Comparison of ENCODE assay signal across 26 cellular contexts in genomic region chr7:140992422-140992821, GRCh38.
"Had no signal": no experiment of that assay in that cellular context is flagged by ENCODE, and none has a peak within 500 bp of the region (broad histone marks: within the 10 kb centered on the region; RNA-seq: fewer than 3 reads in every experiment).

No MANE protein-coding gene starts in this region.

- H3K9ac ChIP-seq: neural progenitor cell had no signal

- ATAC-seq: foreskin keratinocyte; gastroesophageal sphincter; heart left ventricle; left cardiac atrium; left lung; naive thymus-derived CD4-positive, alpha-beta T cell; stimulated activated memory B cell treated with anti-CD40 and anti-IgM and Interleukin-4, amounts not matched to agents 10 μg/mL and 1 μg/mL and 100 μg/mL, for 72 hours; stimulated activated naive CD8-positive, alpha-beta T cell treated with anti-CD3 and anti-CD28 coated beads, Interleukin-15, Interleukin-2, amounts not matched to agents 100 U/mL and 50 U/mL, for 24 hours had no signal

- H3K27ac ChIP-seq: colonic mucosa, esophagus muscularis mucosa, foreskin keratinocyte, gastroesophageal sphincter, heart left ventricle, hepatocyte, left lung, neural progenitor cell, prostate gland, right atrium auricular region, sigmoid colon, testis, tibial artery, upper lobe of left lung had no signal

- H3K4me1 ChIP-seq: colonic mucosa, esophagus muscularis mucosa, foreskin keratinocyte, gastroesophageal sphincter, heart left ventricle, left lung, neural progenitor cell, prostate gland, right atrium auricular region, sigmoid colon, testis, tibial artery, upper lobe of left lung had no signal

- H2AFZ ChIP-seq: hepatocyte, neural progenitor cell had no signal

- DNase-seq: colonic mucosa; effector CD8-positive, alpha-beta T cell; foreskin keratinocyte; heart left ventricle; left cardiac atrium; left lung; mesendoderm; midbrain; naive thymus-derived CD4-positive, alpha-beta T cell; sigmoid colon; stimulated activated CD4-positive, alpha-beta T cell treated with anti-CD3 and anti-CD28 coated beads, Interleukin-2, amount 100 ng/mL, for 24 hours; stimulated activated CD4-positive, alpha-beta T cell treated with anti-CD3 and anti-CD28 coated beads, Interleukin-4, amount 100 ng/mL, for 24 hours; stimulated activated naive CD8-positive, alpha-beta T cell treated with anti-CD3 and anti-CD28 coated beads, Interleukin-15, Interleukin-2, amounts not matched to agents 100 U/mL and 50 U/mL, for 24 hours; substantia nigra; testis; tibial artery; upper lobe of left lung had no signal

- H3K36me3 ChIP-seq: colonic mucosa, esophagus muscularis mucosa, gastroesophageal sphincter, heart left ventricle, left lung, neural progenitor cell, prostate gland, right atrium auricular region, sigmoid colon, tibial artery, upper lobe of left lung had no signal

- H3K4me3 Mint-ChIP-seq: dendritic cell treated with granulocyte-macrophage colony-stimulating factor and Interleukin-4, amounts not matched to agents 40 ng/mL and 50 ng/mL, for 4 days; naive thymus-derived CD4-positive, alpha-beta T cell; nephron; neural progenitor cell; stimulated activated memory B cell treated with anti-CD40 and anti-IgM and Interleukin-4, amounts not matched to agents 10 μg/mL and 1 μg/mL and 100 μg/mL, for 72 hours had no signal

- H3K27ac Mint-ChIP-seq: dendritic cell treated with granulocyte-macrophage colony-stimulating factor and Interleukin-4, amounts not matched to agents 40 ng/mL and 50 ng/mL, for 4 days; naive thymus-derived CD4-positive, alpha-beta T cell; nephron; neural progenitor cell; stimulated activated memory B cell treated with anti-CD40 and anti-IgM and Interleukin-4, amounts not matched to agents 10 μg/mL and 1 μg/mL and 100 μg/mL, for 72 hours had no signal

- H3K9me3 ChIP-seq: colonic mucosa, esophagus muscularis mucosa, gastroesophageal sphincter, heart left ventricle, left lung, prostate gland, right atrium auricular region, sigmoid colon, testis, tibial artery, upper lobe of left lung had no signal

- H3K4me3 ChIP-seq: colonic mucosa, esophagus muscularis mucosa, gastroesophageal sphincter, heart left ventricle, hepatocyte, left lung, neural progenitor cell, prostate gland, right atrium auricular region, sigmoid colon, testis, tibial artery, upper lobe of left lung had no signal

- H3K4me2 ChIP-seq: hepatocyte, neural progenitor cell had no signal

- H3K36me3 Mint-ChIP-seq: neural progenitor cell; stimulated activated memory B cell treated with anti-CD40 and anti-IgM and Interleukin-4, amounts not matched to agents 10 μg/mL and 1 μg/mL and 100 μg/mL, for 72 hours had no signal

- H3K27me3 ChIP-seq: colonic mucosa, esophagus muscularis mucosa, foreskin keratinocyte, gastroesophageal sphincter, heart left ventricle, hepatocyte, left lung, neural progenitor cell, right atrium auricular region, testis, tibial artery, upper lobe of left lung had no signal

- H3K79me2 ChIP-seq: hepatocyte had no signal

- H3K9me3 Mint-ChIP-seq: dendritic cell treated with granulocyte-macrophage colony-stimulating factor and Interleukin-4, amounts not matched to agents 40 ng/mL and 50 ng/mL, for 4 days; naive thymus-derived CD4-positive, alpha-beta T cell; nephron; neural progenitor cell; stimulated activated memory B cell treated with anti-CD40 and anti-IgM and Interleukin-4, amounts not matched to agents 10 μg/mL and 1 μg/mL and 100 μg/mL, for 72 hours had no signal

- H3K4me1 Mint-ChIP-seq: naive thymus-derived CD4-positive, alpha-beta T cell; nephron; neural progenitor cell; stimulated activated memory B cell treated with anti-CD40 and anti-IgM and Interleukin-4, amounts not matched to agents 10 μg/mL and 1 μg/mL and 100 μg/mL, for 72 hours had no signal
